1 cellular context compared by ENCODE assay signal in the genomic region with DNA sequence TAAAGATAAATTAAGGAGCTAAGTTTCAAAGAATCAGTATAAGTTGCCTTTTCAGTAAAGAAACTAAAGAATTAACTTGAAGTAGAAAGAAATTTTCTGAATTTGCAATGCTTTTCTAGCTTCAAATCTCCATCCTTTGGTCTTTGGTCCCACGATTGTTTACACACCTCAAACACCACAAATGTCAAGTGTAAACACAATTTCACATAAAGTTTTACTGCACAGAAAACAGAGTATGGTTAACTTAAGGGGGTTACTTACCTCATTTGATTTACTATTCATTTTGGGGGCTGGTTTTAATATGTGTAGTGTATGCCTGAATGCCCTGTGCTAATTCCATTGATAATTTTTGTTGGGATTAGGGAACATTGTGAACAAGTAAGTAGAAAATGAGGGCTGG.
TF ChIP-seq lines count a peak whose summit lies in the region.

No MANE protein-coding gene starts in this region.

TF ChIP-seq in HepG2, 621 proteins besides CTCF, POLR2A, EP300 and RAD21 (continued from another document):
- TF ChIP-seq, protein P1, sequence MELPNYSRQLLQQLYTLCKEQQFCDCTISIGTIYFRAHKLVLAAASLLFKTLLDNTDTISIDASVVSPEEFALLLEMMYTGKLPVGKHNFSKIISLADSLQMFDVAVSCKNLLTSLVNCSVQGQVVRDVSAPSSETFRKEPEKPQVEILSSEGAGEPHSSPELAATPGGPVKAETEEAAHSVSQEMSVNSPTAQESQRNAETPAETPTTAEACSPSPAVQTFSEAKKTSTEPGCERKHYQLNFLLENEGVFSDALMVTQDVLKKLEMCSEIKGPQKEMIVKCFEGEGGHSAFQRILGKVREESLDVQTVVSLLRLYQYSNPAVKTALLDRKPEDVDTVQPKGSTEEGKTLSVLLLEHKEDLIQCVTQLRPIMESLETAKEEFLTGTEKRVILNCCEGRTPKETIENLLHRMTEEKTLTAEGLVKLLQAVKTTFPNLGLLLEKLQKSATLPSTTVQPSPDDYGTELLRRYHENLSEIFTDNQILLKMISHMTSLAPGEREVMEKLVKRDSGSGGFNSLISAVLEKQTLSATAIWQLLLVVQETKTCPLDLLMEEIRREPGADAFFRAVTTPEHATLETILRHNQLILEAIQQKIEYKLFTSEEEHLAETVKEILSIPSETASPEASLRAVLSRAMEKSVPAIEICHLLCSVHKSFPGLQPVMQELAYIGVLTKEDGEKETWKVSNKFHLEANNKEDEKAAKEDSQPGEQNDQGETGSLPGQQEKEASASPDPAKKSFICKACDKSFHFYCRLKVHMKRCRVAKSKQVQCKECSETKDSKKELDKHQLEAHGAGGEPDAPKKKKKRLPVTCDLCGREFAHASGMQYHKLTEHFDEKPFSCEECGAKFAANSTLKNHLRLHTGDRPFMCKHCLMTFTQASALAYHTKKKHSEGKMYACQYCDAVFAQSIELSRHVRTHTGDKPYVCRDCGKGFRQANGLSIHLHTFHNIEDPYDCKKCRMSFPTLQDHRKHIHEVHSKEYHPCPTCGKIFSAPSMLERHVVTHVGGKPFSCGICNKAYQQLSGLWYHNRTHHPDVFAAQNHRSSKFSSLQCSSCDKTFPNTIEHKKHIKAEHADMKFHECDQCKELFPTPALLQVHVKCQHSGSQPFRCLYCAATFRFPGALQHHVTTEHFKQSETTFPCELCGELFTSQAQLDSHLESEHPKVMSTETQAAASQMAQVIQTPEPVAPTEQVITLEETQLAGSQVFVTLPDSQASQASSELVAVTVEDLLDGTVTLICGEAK (IDR thresholded peaks at IDR 0.05) = peak; percentile 87
- TF ChIP-seq, protein P1 (CRISPR knock-in tag; IDR thresholded peaks at IDR 0.05) = peak; percentile 91; the same call in 1 of the 2 replicates
- TF ChIP-seq ZNF225 (CRISPR knock-in tag; IDR thresholded peaks at IDR 0.05) = no peak
- TF ChIP-seq ZSCAN30 (CRISPR knock-in tag; IDR thresholded peaks at IDR 0.05) = no peak
- no peak for TF ChIP-seq ZNF317 (CRISPR knock-in tag; IDR thresholded peaks at IDR 0.05)
- no peak for TF ChIP-seq ZNF446 (CRISPR knock-in tag; IDR thresholded peaks at IDR 0.05)
- no peak for TF ChIP-seq GABPB1 (CRISPR knock-in tag; IDR thresholded peaks at IDR 0.05)
- no peak for TF ChIP-seq HOXA5 (CRISPR knock-in tag; IDR thresholded peaks at IDR 0.05)
- TF ChIP-seq ATM (IDR thresholded peaks at IDR 0.05; ENCODE audit: borderline replicate concordance) = no peak
- TF ChIP-seq KDM5B (CRISPR knock-in tag; IDR thresholded peaks at IDR 0.05; ENCODE audit: borderline replicate concordance) = no peak
- TF ChIP-seq HDAC2 (CRISPR knock-in tag; IDR thresholded peaks at IDR 0.05) = no peak
- no peak for TF ChIP-seq ZNF101 (CRISPR knock-in tag; IDR thresholded peaks at IDR 0.05; ENCODE audit: borderline replicate concordance, low read depth)
- no peak for TF ChIP-seq ZNF33B (CRISPR knock-in tag; IDR thresholded peaks at IDR 0.05)
- no peak for TF ChIP-seq KLF9 (CRISPR knock-in tag; IDR thresholded peaks at IDR 0.05; ENCODE audit: low read depth)
- no peak for TF ChIP-seq ZNF264 (CRISPR knock-in tag; IDR thresholded peaks at IDR 0.05)
- TF ChIP-seq, protein P2, sequence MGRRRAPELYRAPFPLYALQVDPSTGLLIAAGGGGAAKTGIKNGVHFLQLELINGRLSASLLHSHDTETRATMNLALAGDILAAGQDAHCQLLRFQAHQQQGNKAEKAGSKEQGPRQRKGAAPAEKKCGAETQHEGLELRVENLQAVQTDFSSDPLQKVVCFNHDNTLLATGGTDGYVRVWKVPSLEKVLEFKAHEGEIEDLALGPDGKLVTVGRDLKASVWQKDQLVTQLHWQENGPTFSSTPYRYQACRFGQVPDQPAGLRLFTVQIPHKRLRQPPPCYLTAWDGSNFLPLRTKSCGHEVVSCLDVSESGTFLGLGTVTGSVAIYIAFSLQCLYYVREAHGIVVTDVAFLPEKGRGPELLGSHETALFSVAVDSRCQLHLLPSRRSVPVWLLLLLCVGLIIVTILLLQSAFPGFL (CRISPR knock-in tag; IDR thresholded peaks at IDR 0.05) = no peak
- peak; percentile 57 for TF ChIP-seq HNF4A (CRISPR knock-in tag; IDR thresholded peaks at IDR 0.05)
- TF ChIP-seq MEIS2 (CRISPR knock-in tag; IDR thresholded peaks at IDR 0.05) = no peak
- TF ChIP-seq ZNF614 (CRISPR knock-in tag; IDR thresholded peaks at IDR 0.05; ENCODE audit: borderline replicate concordance) = no peak
- TF ChIP-seq, protein P3, sequence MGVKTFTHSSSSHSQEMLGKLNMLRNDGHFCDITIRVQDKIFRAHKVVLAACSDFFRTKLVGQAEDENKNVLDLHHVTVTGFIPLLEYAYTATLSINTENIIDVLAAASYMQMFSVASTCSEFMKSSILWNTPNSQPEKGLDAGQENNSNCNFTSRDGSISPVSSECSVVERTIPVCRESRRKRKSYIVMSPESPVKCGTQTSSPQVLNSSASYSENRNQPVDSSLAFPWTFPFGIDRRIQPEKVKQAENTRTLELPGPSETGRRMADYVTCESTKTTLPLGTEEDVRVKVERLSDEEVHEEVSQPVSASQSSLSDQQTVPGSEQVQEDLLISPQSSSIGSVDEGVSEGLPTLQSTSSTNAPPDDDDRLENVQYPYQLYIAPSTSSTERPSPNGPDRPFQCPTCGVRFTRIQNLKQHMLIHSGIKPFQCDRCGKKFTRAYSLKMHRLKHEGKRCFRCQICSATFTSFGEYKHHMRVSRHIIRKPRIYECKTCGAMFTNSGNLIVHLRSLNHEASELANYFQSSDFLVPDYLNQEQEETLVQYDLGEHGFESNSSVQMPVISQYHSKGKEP (CRISPR knock-in tag; IDR thresholded peaks at IDR 0.05) = no peak
- no peak for TF ChIP-seq FOXP1 (IDR thresholded peaks at IDR 0.05)
- peak; percentile 86 for TF ChIP-seq FOXP1 (CRISPR knock-in tag; IDR thresholded peaks at IDR 0.05)
- TF ChIP-seq CCDC6 (CRISPR knock-in tag; IDR thresholded peaks at IDR 0.05) = no peak
- TF ChIP-seq, protein P4, sequence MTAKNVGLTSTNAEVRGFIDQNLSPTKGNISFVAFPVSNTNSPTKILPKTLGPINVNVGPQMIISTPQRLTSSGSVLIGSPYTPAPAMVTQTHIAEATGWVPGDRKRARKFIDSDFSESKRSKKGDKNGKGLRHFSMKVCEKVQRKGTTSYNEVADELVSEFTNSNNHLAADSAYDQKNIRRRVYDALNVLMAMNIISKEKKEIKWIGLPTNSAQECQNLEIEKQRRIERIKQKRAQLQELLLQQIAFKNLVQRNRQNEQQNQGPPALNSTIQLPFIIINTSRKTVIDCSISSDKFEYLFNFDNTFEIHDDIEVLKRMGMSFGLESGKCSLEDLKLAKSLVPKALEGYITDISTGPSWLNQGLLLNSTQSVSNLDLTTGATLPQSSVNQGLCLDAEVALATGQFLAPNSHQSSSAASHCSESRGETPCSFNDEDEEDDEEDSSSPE (CRISPR knock-in tag; IDR thresholded peaks at IDR 0.05) = no peak
- TF ChIP-seq, protein P5, sequence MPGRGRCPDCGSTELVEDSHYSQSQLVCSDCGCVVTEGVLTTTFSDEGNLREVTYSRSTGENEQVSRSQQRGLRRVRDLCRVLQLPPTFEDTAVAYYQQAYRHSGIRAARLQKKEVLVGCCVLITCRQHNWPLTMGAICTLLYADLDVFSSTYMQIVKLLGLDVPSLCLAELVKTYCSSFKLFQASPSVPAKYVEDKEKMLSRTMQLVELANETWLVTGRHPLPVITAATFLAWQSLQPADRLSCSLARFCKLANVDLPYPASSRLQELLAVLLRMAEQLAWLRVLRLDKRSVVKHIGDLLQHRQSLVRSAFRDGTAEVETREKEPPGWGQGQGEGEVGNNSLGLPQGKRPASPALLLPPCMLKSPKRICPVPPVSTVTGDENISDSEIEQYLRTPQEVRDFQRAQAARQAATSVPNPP (CRISPR knock-in tag; IDR thresholded peaks at IDR 0.05) = no peak
- no peak for TF ChIP-seq TEAD3 (CRISPR knock-in tag; optimal IDR thresholded peaks at IDR 0.05; ENCODE audit: borderline replicate concordance)
- no peak for TF ChIP-seq ZNF20 (CRISPR knock-in tag; IDR thresholded peaks at IDR 0.05)
- no peak for TF ChIP-seq NPAS2 (CRISPR knock-in tag; IDR thresholded peaks at IDR 0.05; ENCODE audit: borderline replicate concordance)
